18 cellular contexts compared by ENCODE assay signal in genomic region chr9:130301483-130302286, GRCh38. TPM values are rescaled to one million over a fixed set of nuclear protein-coding genes. Genes with fewer than 3 reads are reported as not detected.
DNase-seq lines count a peak whose midpoint lies in the region; TF ChIP-seq lines count a peak whose summit lies in the region.
"Had no signal": no experiment of that assay in that cellular context is flagged by ENCODE, and none has a peak within 500 bp of the region (broad histone marks: within the 10 kb centered on the region; RNA-seq: fewer than 3 reads in every experiment).

No MANE protein-coding gene starts in this region.

- DNase-seq in HFFc6 (peak; percentile 41), fibroblast of mammary gland (ENCODE audit: low read depth) (peak; percentile 73), mesendoderm (peak; percentile 17), transverse colon (peak; percentile 51), NCI-H1105 treated with DMSO at 0.1 percent for 48 hours (lab: John Stamatoyannopoulos, UW) (no peak), occipital lobe (lab: John Stamatoyannopoulos, UW) (no peak), T-helper 9 cell (no peak)
- no peak for DNase-seq in stimulated activated naive CD4-positive, alpha-beta T cell treated with Interleukin-2 at 50 U/mL for 16 hours (lab: John Stamatoyannopoulos, UW)
- DNase-seq: activated naive CD4-positive, alpha-beta T cell treated with anti-CD3 and anti-CD28 coated beads for 36 hours; CD4-positive, alpha-beta T cell; central memory CD4-positive, alpha-beta T cell; midbrain; MV-4-11; stimulated activated CD4-positive, alpha-beta T cell treated with anti-CD3 and anti-CD28 coated beads, Interleukin-4, amount 100 ng/mL, for 4 hours had no signal

- H4K5ac ChIP-seq in mesendoderm (ENCODE audit: low read length), result no peak overlapping the region

- no peak overlapping the region for H3K56ac ChIP-seq in mesendoderm (ENCODE audit: low read length)

- H3K4me3 Mint-ChIP-seq in HFFc6, result no peak overlapping the region
- H3K4me3 Mint-ChIP-seq: activated naive CD4-positive, alpha-beta T cell treated with anti-CD3 and anti-CD28 coated beads for 36 hours; CD4-positive, alpha-beta T cell; stimulated activated memory B cell treated with anti-CD40 and anti-IgM and Interleukin-4, amounts not matched to agents 10 μg/mL and 1 μg/mL and 100 μg/mL, for 72 hours had no signal

- no peak for TF ChIP-seq EP300 in transverse colon (IDR thresholded peaks at IDR 0.05; ENCODE audit: low read depth)

- no peak overlapping the region for H3K4me2 ChIP-seq in mesendoderm (ENCODE audit: low read length)

- H3K18ac ChIP-seq in mesendoderm (ENCODE audit: low read length), result no peak overlapping the region

- intact Hi-C loops in transverse colon (cut with DNase I; ENCODE audit: low total_unique reads), result no loop called here

- no peak overlapping the region for H3K23ac ChIP-seq in mesendoderm (ENCODE audit: low read length)

- no peak overlapping the region for H3K27ac ChIP-seq in mesendoderm (ENCODE audit: low read depth, low read length)
- peak overlapping the region; percentile 66 to 80 (median 76) for H3K27ac ChIP-seq in transverse colon
- H3K27ac ChIP-seq: VCaP had no signal

- H2BK15ac ChIP-seq in mesendoderm (replicated peaks; ENCODE audit: low read depth), result no peak overlapping the region

- H3K79me2 ChIP-seq in mesendoderm (ENCODE audit: control insufficient read depth, insufficient read depth, low read length), result no peaks in the 10 kb centered on the region

- WGBS in mesendoderm (ENCODE audit: extremely low coverage, insufficient coverage, low lambda C conversion rate), result no CpG with 5 or more reads among the region's 18 CpGs
- 54% methylated on average over 14 of the region's 18 CpGs; no CpG with 5 or more reads in 1 of the 2 donors for WGBS in transverse colon (ENCODE audit: low coverage in 1 of 2), 2 donors

- TF ChIP-seq CTCF in HFFc6 (IDR thresholded peaks at IDR 0.05) (no peak), fibroblast of mammary gland (conservative IDR thresholded peaks at IDR 0.05; ENCODE audit: control insufficient read depth, insufficient read depth, low read depth, low read length) (no peak), transverse colon (IDR thresholded peaks at IDR 0.05) (no peak)

- in situ Hi-C loops in transverse colon (cut with MboI; ENCODE audit: low pct_ligation_motif_present in 1 of 4, low pct_unique_long_range_greater_than_20kb in 1 of 4, low sequenced_read_pairs in 3 of 4), result no loop called here

- peak overlapping the region; percentile 12; the same call in 1 of the 2 replicates for H3K27ac Mint-ChIP-seq in HFFc6
- H3K27ac Mint-ChIP-seq: activated naive CD4-positive, alpha-beta T cell treated with anti-CD3 and anti-CD28 coated beads for 36 hours; CD4-positive, alpha-beta T cell; stimulated activated memory B cell treated with anti-CD40 and anti-IgM and Interleukin-4, amounts not matched to agents 10 μg/mL and 1 μg/mL and 100 μg/mL, for 72 hours had no signal

- H4K8ac ChIP-seq in mesendoderm (ENCODE audit: low read depth, low read length), result no peak overlapping the region

- H3K36me3 ChIP-seq in mesendoderm (ENCODE audit: control insufficient read depth, insufficient read depth, low read length) (no peaks in the 10 kb centered on the region), transverse colon (no peaks in the 10 kb centered on the region)

- no peak overlapping the region for H3K4ac ChIP-seq in mesendoderm (ENCODE audit: low read depth, low read length)

- H3K4me1 Mint-ChIP-seq in HFFc6 (ENCODE audit: low read depth), result peaks cover 17% of the 10 kb centered on the region
- H3K4me1 Mint-ChIP-seq: stimulated activated memory B cell treated with anti-CD40 and anti-IgM and Interleukin-4, amounts not matched to agents 10 μg/mL and 1 μg/mL and 100 μg/mL, for 72 hours had no signal

- no peak for TF ChIP-seq POLR2A in transverse colon (IDR thresholded peaks at IDR 0.05)

- no peaks in the 10 kb centered on the region for H3K27me3 ChIP-seq in mesendoderm (ENCODE audit: insufficient read depth, low read length, poor library complexity)
- no peaks in the 10 kb centered on the region for H3K27me3 ChIP-seq in transverse colon

- H2BK5ac ChIP-seq in mesendoderm (ENCODE audit: low read length), result no peak overlapping the region

- H3K27me3 Mint-ChIP-seq in HFFc6 (ENCODE audit: insufficient read depth), result peaks cover 30% of the 10 kb centered on the region

- H3K79me1 ChIP-seq in mesendoderm (ENCODE audit: low read length), result no peaks in the 10 kb centered on the region

- H3K9ac ChIP-seq in mesendoderm (ENCODE audit: low read length), result no peak overlapping the region

- H3K4me3 ChIP-seq in fibroblast of mammary gland (ENCODE audit: control insufficient read depth, low read depth, low read length), result no peak overlapping the region
- H3K4me3 ChIP-seq in mesendoderm (ENCODE audit: low read length), result no peak overlapping the region
- H3K4me3 ChIP-seq in transverse colon, result no peak overlapping the region

- no peak overlapping the region for H2BK120ac ChIP-seq in mesendoderm (ENCODE audit: low read depth, low read length)

- H2AK5ac ChIP-seq in mesendoderm (ENCODE audit: low read length), result no peak overlapping the region

- no peaks in the 10 kb centered on the region for H3K9me3 Mint-ChIP-seq in HFFc6
- H3K9me3 Mint-ChIP-seq: activated naive CD4-positive, alpha-beta T cell treated with anti-CD3 and anti-CD28 coated beads for 36 hours had no signal

- H3K4me1 ChIP-seq in mesendoderm (ENCODE audit: control insufficient read depth, low read depth, low read length), result no peaks in the 10 kb centered on the region
- peaks cover 0 to 35% (median 21%) of the 10 kb centered on the region in 4 donors for H3K4me1 ChIP-seq in transverse colon

- H3K36me3 Mint-ChIP-seq in HFFc6 (ENCODE audit: low read depth), result no peaks in the 10 kb centered on the region
- H3K36me3 Mint-ChIP-seq: stimulated activated memory B cell treated with anti-CD40 and anti-IgM and Interleukin-4, amounts not matched to agents 10 μg/mL and 1 μg/mL and 100 μg/mL, for 72 hours had no signal

- H3K9me3 ChIP-seq in transverse colon, result no peaks in the 10 kb centered on the region

RNA-seq across cellular contexts. Expression of gene HMCN2, which starts 36.1 kb away (rescaled TPM):
- total RNA-seq in HFFc6 (2021; fragmentation: NEBNext Ultra II Directional; extraction: Animal tissue kit (Norgen Biotek cat#: 25700)), result under 1 TPM in 3 of 6 experiments, not detected in 3; under 0.01 to 0.05 (median 0.02) TPM
- 0.46 TPM for polyA plus RNA-seq in mesendoderm (2013, experiment 1 of 2)
- 0.57 TPM for polyA plus RNA-seq in mesendoderm (2013, experiment 2 of 2)
- 10 to 100 TPM in 3 of 4 donors, 1 to 10 TPM in 1; 7.8 to 40.0 (median 15.2) TPM for total RNA-seq in transverse colon
- not detected for total RNA-seq in occipital lobe
- total RNA-seq: activated naive CD4-positive, alpha-beta T cell treated with anti-CD3 and anti-CD28 coated beads for 36 hours; CD4-positive, alpha-beta T cell; renal cortical epithelial cell; SK-MEL-5 had no signal

Comparison
In these comparisons a context has a peak if more than half of its experiments do, and no peak if none do; other contexts are left out.
1. DNase-seq: peak in HFFc6 (single experiment), fibroblast of mammary gland (single experiment), mesendoderm (single experiment) and transverse colon (single experiment); none in NCI-H1105 treated with DMSO at 0.1 percent for 48 hours (single experiment), occipital lobe (single experiment), T-helper 9 cell (single experiment) and stimulated activated naive CD4-positive, alpha-beta T cell treated with Interleukin-2 at 50 U/mL for 16 hours (single experiment).